In genomic region chr12:65171073-65171472, GRCh38 we compare ENCODE assay signal across 8 cellular contexts. TPM values are rescaled to one million over a fixed set of nuclear protein-coding genes. Genes with fewer than 3 reads are reported as not detected.
DNase-seq lines count a peak whose midpoint lies in the region; ATAC-seq, FAIRE-seq and TF ChIP-seq lines count a peak whose summit lies in the region.

No MANE protein-coding gene starts in this region.

- H3K36me3 Mint-ChIP-seq in MCF 10A (ENCODE audit: insufficient read depth, unreplicated experiment) (no peaks in the 10 kb centered on the region), mesothelial cell of epicardium (no peaks in the 10 kb centered on the region)

- CTCF ChIA-PET in A549 (lab: Yijun Ruan, JAX): interaction anchor here (1.0 to 1.8 kb wide), 2 partner anchors 48 to 375 kb away, joined by 3 to 4 read pairs; no protein-coding TSS in a partner anchor
- CTCF ChIA-PET in HEK293 (lab: Yijun Ruan, JAX): interaction anchor here (0.8 kb wide), 1 partner anchor 61 kb away, joined by 4 read pairs; no protein-coding TSS in a partner anchor
- CTCF ChIA-PET in MCF 10A (lab: Yijun Ruan, JAX): interaction anchor here (0.7 to 4.9 kb wide), 3 partner anchors 10 to 369 kb away, joined by 3 to 35 read pairs (median 6); no protein-coding TSS in a partner anchor

- H3K9me3 Mint-ChIP-seq in MCF 10A (ENCODE audit: unreplicated experiment): no peaks in the 10 kb centered on the region
- no peaks in the 10 kb centered on the region for H3K9me3 Mint-ChIP-seq in mesothelial cell of epicardium

- intact Hi-C loops in MCF 10A (cut with micrococcal nuclease): loop anchor here (2.0 to 5.0 kb wide), 2 partner anchors 62 to 106 kb away; partner anchors contain the start of gene MSRB3

- H3K9me3 ChIP-seq in A549: no peaks in the 10 kb centered on the region
- H3K9me3 ChIP-seq in HEK293 (ENCODE audit: control insufficient read depth, insufficient read depth, low read depth, low read length): no peaks in the 10 kb centered on the region

- H3K27ac ChIP-seq in A549: no peak overlapping the region; a peak in 1 of 6 replicates
- H3K27ac ChIP-seq in HEK293 (ENCODE audit: extremely low read depth, low read depth, low read length): no peak overlapping the region

- H3K27ac Mint-ChIP-seq in MCF 10A (ENCODE audit: low read depth, unreplicated experiment) (peak overlapping the region; percentile 98), mesothelial cell of epicardium (peak overlapping the region; percentile 84)

- TF ChIP-seq CTCF in A549 (IDR thresholded peaks at IDR 0.05): no peak
- no peak for TF ChIP-seq CTCF in HEK293 (tag by site-specific recombination; IDR thresholded peaks at IDR 0.05)
- no peak for TF ChIP-seq CTCF in MCF 10A (IDR thresholded peaks at IDR 0.05; ENCODE audit: unreplicated experiment)
- TF ChIP-seq CTCF in mesothelial cell of epicardium (IDR thresholded peaks at IDR 0.05; ENCODE audit: unreplicated experiment): no peak
- no peak for TF ChIP-seq CTCF in omental fat pad (IDR thresholded peaks at IDR 0.05)

- peak overlapping the region; percentile 100 for H3K4me3 Mint-ChIP-seq in MCF 10A (ENCODE audit: unreplicated experiment)
- H3K4me3 Mint-ChIP-seq in mesothelial cell of epicardium: peak overlapping the region; percentile 100

- H3K4me1 ChIP-seq in A549 (peaks cover 26% of the 10 kb centered on the region), HEK293 (ENCODE audit: control insufficient read depth, insufficient read depth, low read length) (no peaks in the 10 kb centered on the region)

- H3K36me3 ChIP-seq in HEK293 (ENCODE audit: control insufficient read depth in 2 of 2, insufficient read depth in 1 of 2, low read length in 2 of 2): peaks cover 5 to 30% of the 10 kb centered on the region in 2 experiments; a peak in 2 of 3 replicates

- H3K4me2 ChIP-seq in A549: peak overlapping the region; percentile 84

- H3K27me3 Mint-ChIP-seq in MCF 10A (ENCODE audit: insufficient read depth, unreplicated experiment) (no peaks in the 10 kb centered on the region), mesothelial cell of epicardium (ENCODE audit: low read depth) (peaks cover 2% of the 10 kb centered on the region)

- POLR2A ChIA-PET in A549 (lab: Yijun Ruan, JAX): no interaction called here
- POLR2A ChIA-PET in HEK293 (lab: Yijun Ruan, JAX): no interaction called here
- POLR2A ChIA-PET in MCF 10A (lab: Yijun Ruan, JAX): interaction anchor here (0.6 to 4.5 kb wide), 12 partner anchors 9 to 70 kb away, joined by 3 to 58 read pairs (median 3); no protein-coding TSS in a partner anchor

- no peak for DNase-seq in A549 (ENCODE audit: low read depth in 1 of 2, low spot score in 1 of 2)
- no peak for DNase-seq in MCF 10A (ENCODE audit: unreplicated experiment)
- no peak for DNase-seq in mesothelial cell of epicardium (ENCODE audit: low spot score in 2 of 2, unreplicated experiment in 2 of 2)
- DNase-seq in D341Med (ENCODE audit: low spot score): no peak
- DNase-seq in omental fat pad (ENCODE audit: low spot score): no peak

- peak overlapping the region; percentile 97 for H3K4me3 ChIP-seq in A549
- peak overlapping the region; percentile 88 for H3K4me3 ChIP-seq in HEK293 (ENCODE audit: low read depth, low read length)

- H3K4me1 Mint-ChIP-seq in MCF 10A (ENCODE audit: insufficient read depth, unreplicated experiment) (peaks cover 11% of the 10 kb centered on the region), mesothelial cell of epicardium (peaks cover 28% of the 10 kb centered on the region)

- no peak for TF ChIP-seq POLR2A in A549 (IDR thresholded peaks at IDR 0.05; ENCODE audit: low read length)

- no peak for FAIRE-seq in A549 (lab: Jason Lieb, UNC)

- TSS peak; percentile 31 for BruUV-seq in MCF 10A (replicated peaks; lab: Mats Ljungman, UMichigan)

- ATAC-seq in A549 (no peak), GM19395 (IDR thresholded peaks at IDR 0.05; ENCODE audit: unreplicated experiment) (no peak), HG03095 (IDR thresholded peaks at IDR 0.05; ENCODE audit: unreplicated experiment) (no peak), omental fat pad (ENCODE audit: low FRiP score) (no peak)

- TF ChIP-seq EP300 in A549 (IDR thresholded peaks at IDR 0.05): no peak

- no peak for TF ChIP-seq RAD21 in A549 (conservative IDR thresholded peaks at IDR 0.05 in 1 of 2, IDR thresholded peaks at IDR 0.05 in 1 of 2)

- 93% methylated on average over 8 of the region's 8 CpGs for WGBS in A549 (ENCODE audit: missing lambda C conversion rate)

TF ChIP-seq in A549, 52 proteins besides CTCF, POLR2A, EP300 and RAD21:
- TF ChIP-seq RARB (CRISPR knock-in tag; IDR thresholded peaks at IDR 0.05) (no peak), CBX8 (IDR thresholded peaks at IDR 0.05) (no peak), ZFP36 (IDR thresholded peaks at IDR 0.05; ENCODE audit: borderline replicate concordance, partially characterized antibody) (no peak), ATOH8 (CRISPR knock-in tag; IDR thresholded peaks at IDR 0.05; ENCODE audit: low read depth) (no peak), FOXS1 (CRISPR knock-in tag; IDR thresholded peaks at IDR 0.05) (no peak), PHF8 (IDR thresholded peaks at IDR 0.05; ENCODE audit: borderline replicate concordance, low read depth) (no peak), NPAS2 (CRISPR knock-in tag; IDR thresholded peaks at IDR 0.05; ENCODE audit: borderline replicate concordance) (no peak), SREBF2 (IDR thresholded peaks at IDR 0.05) (no peak), RFX5 (IDR thresholded peaks at IDR 0.05) (no peak), ESRRA (IDR thresholded peaks at IDR 0.05; ENCODE audit: borderline replicate concordance, low read length) (no peak), MAX (IDR thresholded peaks at IDR 0.05) (no peak), MAZ (IDR thresholded peaks at IDR 0.05; ENCODE audit: borderline replicate concordance, low read depth, low read length) (no peak), FOSB (CRISPR knock-in tag; IDR thresholded peaks at IDR 0.05) (no peak), HOXB5 (CRISPR knock-in tag; IDR thresholded peaks at IDR 0.05) (no peak)

TF ChIP-seq in HEK293, 187 proteins besides CTCF, POLR2A, EP300 and RAD21 (continues in another document):
- TF ChIP-seq ZNF677 (tag by site-specific recombination; IDR thresholded peaks at IDR 0.05) (no peak), KLF7 (tag by site-specific recombination; IDR thresholded peaks at IDR 0.05; ENCODE audit: borderline replicate concordance) (no peak), ZNF529 (tag by site-specific recombination; IDR thresholded peaks at IDR 0.05; ENCODE audit: insufficient replicate concordance) (no peak), MZF1 (tag by site-specific recombination; IDR thresholded peaks at IDR 0.05; ENCODE audit: borderline replicate concordance) (no peak), ZNF621 (tag by site-specific recombination; IDR thresholded peaks at IDR 0.05) (no peak), ZNF18 (tag by site-specific recombination; IDR thresholded peaks at IDR 0.05) (no peak), ZNF280D (tag by site-specific recombination; IDR thresholded peaks at IDR 0.05) (no peak), ZNF549 (tag by site-specific recombination; IDR thresholded peaks at IDR 0.05) (no peak)

RNA-seq across cellular contexts. Expression of gene LEMD3, which starts 1.7 kb away (rescaled TPM):
- 13.1 and 17.8 TPM in 2 replicates for polyA plus RNA-seq in A549 (2011; rRNA removed)
- 4.2 and 4.7 TPM in 2 replicates for polyA plus RNA-seq in A549 (2012; cell fraction: cytosol; rRNA removed)
- 10.8 and 12.5 TPM in 2 replicates for polyA plus RNA-seq in A549 (2012; cell fraction: nucleus; rRNA removed)
- 10.5 to 12.3 TPM (median 12.2 TPM) in 3 replicates for polyA plus RNA-seq in A549 (2017; fragmentation: RNase III; extraction: RNeasy Plus Mini Kit Qiagen cat#74134 plus additional on column Dnase treatment)
- polyA minus RNA-seq in A549 (2011; rRNA and poly(A)+ RNA removed): 11.3 and 14.6 TPM in 2 replicates
- total RNA-seq in MCF 10A (2022): 21.8 and 27.7 TPM in 2 replicates
- 37.6 to 44.4 TPM (median 39.3 TPM) in 3 replicates for total RNA-seq in mesothelial cell of epicardium
- total RNA-seq in omental fat pad: 10 to 100 TPM; 27.4 to 61.0 (median 34.8) TPM

RNA-seq across cellular contexts. Expression of gene WIF1, which starts 50.0 kb away (rescaled TPM):
- not detected in 2 replicates for polyA plus RNA-seq in A549 (2011; rRNA removed)
- not detected in 2 replicates for polyA plus RNA-seq in A549 (2012; cell fraction: cytosol; rRNA removed)
- not detected in 2 replicates for polyA plus RNA-seq in A549 (2012; cell fraction: nucleus; rRNA removed)
- polyA plus RNA-seq in A549 (2017; fragmentation: RNase III; extraction: RNeasy Plus Mini Kit Qiagen cat#74134 plus additional on column Dnase treatment): not detected in 3 replicates
- polyA minus RNA-seq in A549 (2011; rRNA and poly(A)+ RNA removed): not detected in 2 replicates
- not detected in 2 replicates for total RNA-seq in MCF 10A (2022)
- 20.7 to 23.4 TPM (median 20.8 TPM) in 3 replicates for total RNA-seq in mesothelial cell of epicardium
- 1 to 10 TPM in 2 of 4 donors, under 1 TPM in 1, not detected in 1; 0.95 to 3.5 (median 1.3) TPM for total RNA-seq in omental fat pad
